33 cellular contexts compared by ENCODE assay signal in genomic region chr7:25829663-25830062, GRCh38.
"Had no signal": no experiment of that assay in that cellular context is flagged by ENCODE, and none has a peak within 500 bp of the region (broad histone marks: within the 10 kb centered on the region; RNA-seq: fewer than 3 reads in every experiment).

No MANE protein-coding gene starts in this region.

- H3K27me3 ChIP-seq: adrenal gland, body of pancreas, breast epithelium had no signal

- H3K27ac ChIP-seq: adrenal gland, body of pancreas, breast epithelium, PC-9, RWPE1 had no signal

- ATAC-seq: activated CD8-positive, alpha-beta T cell treated with anti-CD3 and anti-CD28 coated beads, Interleukin-2, amount 10 ng/mL, durations not matched to agents 7 days and 5 days; activated naive CD4-positive, alpha-beta T cell treated with anti-CD3 and anti-CD28 coated beads, Interleukin-2, amount 50 U/mL, for 72 hours; activated T-cell treated with anti-CD3 and anti-CD28 coated beads, Interleukin-2, amount 50 U/mL, for 4 hours; body of pancreas; Right ventricle myocardium inferior; SK-N-SH treated with all-trans-retinoic acid at 6 μM for 48 hours; T-cell; T-helper 17 cell had no signal

- H3K4me3 ChIP-seq: adrenal gland, body of pancreas, breast epithelium, PC-9 had no signal

- H3K4me2 ChIP-seq: PC-9 had no signal

- H3K36me3 ChIP-seq: adrenal gland, breast epithelium had no signal

- H3K9me3 ChIP-seq: adrenal gland, body of pancreas, breast epithelium had no signal

- H2AFZ ChIP-seq: PC-9 had no signal

- DNase-seq: activated CD4-positive, alpha-beta T cell treated with anti-CD3 and anti-CD28 coated beads, Interleukin-2, amount 10 ng/mL, durations not matched to agents 24 days and 14 days; activated CD4-positive, alpha-beta T cell treated with anti-CD3 and anti-CD28 coated beads, Interleukin-2, amount 50 U/mL, for 48 hours; activated CD8-positive, alpha-beta memory T cell treated with anti-CD3 and anti-CD28 coated beads, Interleukin-2, amount 50 U/mL, for 4 hours; activated CD8-positive, alpha-beta T cell treated with anti-CD3 and anti-CD28 coated beads, Interleukin-2, amount 10 ng/mL, durations not matched to agents 7 days and 5 days; activated gamma-delta T cell treated with Interleukin-2 at 50 U/mL for 16 hours; activated naive CD4-positive, alpha-beta T cell treated with anti-CD3 and anti-CD28 coated beads for 36 hours; activated T-cell treated with anti-CD3 and anti-CD28 coated beads for 4 hours; activated T-cell treated with anti-CD3 and anti-CD28 coated beads, Interleukin-2, amount 50 U/mL, for 4 hours; adrenal gland; body of pancreas; Kasumi-1; KG1; MM.1S; MV-4-11; NCI-H1092; NCI-H187; NCI-H2029 treated with DMSO at 0.1 percent for 48 hours; NCI-H2107; NCI-H2171; NCI-H510A; NCI-H526; NCI-H748 treated with DMSO at 0.1 percent for 48 hours; NK-92 treated with Interleukin-12 subunit alpha and Interleukin-12 subunit beta, amount 100 ng/mL, for 24 hours; PC-9; SIG-M5; T-cell; T-helper 17 cell; T-helper 9 cell had no signal

- H3K4me1 ChIP-seq: body of pancreas, breast epithelium had no signal
